9 cellular contexts compared by ENCODE assay signal in genomic region chr10:101778781-101779543, GRCh38. TPM values are rescaled to one million over a fixed set of nuclear protein-coding genes. Genes with fewer than 3 reads are reported as not detected.
A peak's percentile ranks its signal among the peaks of the same experiment; 100 is the strongest.
DNase-seq lines count a peak whose midpoint lies in the region; ATAC-seq lines count a peak whose summit lies in the region.
"Had no signal": no experiment of that assay in that cellular context is flagged by ENCODE, and none has a peak within 500 bp of the region (broad histone marks: within the 10 kb centered on the region; RNA-seq: fewer than 3 reads in every experiment).

No MANE protein-coding gene starts in this region.

- peaks cover 24% of the 10 kb centered on the region for H3K27me3 ChIP-seq in adipocyte (replicated peaks; ENCODE audit: control insufficient read depth, insufficient read depth, low read length)

- POLR2A ChIA-PET in activated CD4-positive, alpha-beta T cell treated with anti-CD3 and anti-CD28 coated beads for 36 hours (lab: Charles Lee) = no interaction called here

- H3K4me1 ChIP-seq in adipocyte (ENCODE audit: control insufficient read depth, insufficient read depth, low read length) = peaks cover 32% of the 10 kb centered on the region

- H3K9me3 ChIP-seq in adipocyte (ENCODE audit: control insufficient read depth, low read length) = no peaks in the 10 kb centered on the region
- H3K9me3 ChIP-seq in iPS-18c (ENCODE audit: control insufficient read depth, insufficient read depth, low read length) = no peaks in the 10 kb centered on the region

- no peak overlapping the region for H3K27ac Mint-ChIP-seq in activated CD4-positive, alpha-beta T cell treated with anti-CD3 and anti-CD28 coated beads for 36 hours
- H3K27ac Mint-ChIP-seq in stimulated activated effector memory CD8-positive, alpha-beta T cell treated with anti-CD3 and anti-CD28 coated beads, Interleukin-12 subunit alpha, Interleukin-12 subunit beta, amount 100 ng/mL, for 72 hours = no peak overlapping the region

- H3K9ac ChIP-seq in adipocyte (ENCODE audit: low read length) = peak overlapping the region; percentile 33

- H3K4me3 ChIP-seq in adipocyte (ENCODE audit: low read length) = peak overlapping the region; percentile 74
- peak overlapping the region; percentile 57 for H3K4me3 ChIP-seq in iPS-18c (ENCODE audit: insufficient read depth, low read depth, low read length)

- peak; percentile 53 for DNase-seq in activated CD4-positive, alpha-beta T cell treated with anti-CD3 and anti-CD28 coated beads for 36 hours
- DNase-seq in activated CD4-positive, alpha-beta T cell treated with anti-CD3 and anti-CD28 coated beads for 48 hours = no peak
- DNase-seq in adipocyte (ENCODE audit: low read depth) (no peak), NOMO-1 treated with DMSO at 0.1 percent for 48 hours (lab: John Stamatoyannopoulos, UW; ENCODE audit: unreplicated experiment) (no peak)
- peak in 1 of 2 donors; percentile 58 for DNase-seq in stimulated activated effector memory CD8-positive, alpha-beta T cell treated with anti-CD3 and anti-CD28 coated beads, Interleukin-12 subunit alpha, Interleukin-12 subunit beta, amount 100 ng/mL, for 72 hours (ENCODE audit: low spot score in 2 of 2)

- peaks cover 46% of the 10 kb centered on the region for H3K4me1 Mint-ChIP-seq in activated CD4-positive, alpha-beta T cell treated with anti-CD3 and anti-CD28 coated beads for 36 hours
- H3K4me1 Mint-ChIP-seq in stimulated activated effector memory CD8-positive, alpha-beta T cell treated with anti-CD3 and anti-CD28 coated beads, Interleukin-12 subunit alpha, Interleukin-12 subunit beta, amount 100 ng/mL, for 72 hours = peaks cover 65% of the 10 kb centered on the region

- peak overlapping the region; percentile 59 for H3K4me3 Mint-ChIP-seq in activated CD4-positive, alpha-beta T cell treated with anti-CD3 and anti-CD28 coated beads for 36 hours
- H3K4me3 Mint-ChIP-seq in stimulated activated effector memory CD8-positive, alpha-beta T cell treated with anti-CD3 and anti-CD28 coated beads, Interleukin-12 subunit alpha, Interleukin-12 subunit beta, amount 100 ng/mL, for 72 hours = peak overlapping the region; percentile 100

- peaks cover 35% of the 10 kb centered on the region for H3K36me3 Mint-ChIP-seq in activated CD4-positive, alpha-beta T cell treated with anti-CD3 and anti-CD28 coated beads for 36 hours (ENCODE audit: low read depth)
- H3K36me3 Mint-ChIP-seq in stimulated activated effector memory CD8-positive, alpha-beta T cell treated with anti-CD3 and anti-CD28 coated beads, Interleukin-12 subunit alpha, Interleukin-12 subunit beta, amount 100 ng/mL, for 72 hours = peaks cover 22% of the 10 kb centered on the region

- peaks cover 2% of the 10 kb centered on the region for H3K36me3 ChIP-seq in adipocyte (ENCODE audit: control insufficient read depth, insufficient read depth, low read length, severe bottlenecking)

- H3K9me3 Mint-ChIP-seq in activated CD4-positive, alpha-beta T cell treated with anti-CD3 and anti-CD28 coated beads for 36 hours (ENCODE audit: low read depth) = no peaks in the 10 kb centered on the region
- H3K9me3 Mint-ChIP-seq in stimulated activated effector memory CD8-positive, alpha-beta T cell treated with anti-CD3 and anti-CD28 coated beads, Interleukin-12 subunit alpha, Interleukin-12 subunit beta, amount 100 ng/mL, for 72 hours = no peaks in the 10 kb centered on the region

- CTCF ChIA-PET in activated CD4-positive, alpha-beta T cell treated with anti-CD3 and anti-CD28 coated beads for 36 hours (lab: Charles Lee) = interaction anchor here (0.7 to 1.5 kb wide), 7 partner anchors 109 to 1538 kb away, joined by 3 to 8 read pairs (median 4); partner anchors contain the start of genes DPCD and POLL

- no peak for ATAC-seq in activated CD4-positive, alpha-beta T cell treated with anti-CD3 and anti-CD28 coated beads for 36 hours
- no peak for ATAC-seq in stimulated activated effector memory CD8-positive, alpha-beta T cell treated with anti-CD3 and anti-CD28 coated beads, Interleukin-12 subunit alpha, Interleukin-12 subunit beta, amount 100 ng/mL, for 72 hours
- no peak for ATAC-seq in GM18520 (IDR thresholded peaks at IDR 0.05; ENCODE audit: unreplicated experiment)
- no peak for ATAC-seq in HG03442 (IDR thresholded peaks at IDR 0.05; ENCODE audit: unreplicated experiment)

- intact Hi-C loops in activated CD4-positive, alpha-beta T cell treated with anti-CD3 and anti-CD28 coated beads for 36 hours (cut with DNase I, micrococcal nuclease) = loop anchor here in 1 of 2 experiments (1.0 to 5.0 kb wide), 2 partner anchors 482 to 565 kb away; no protein-coding TSS in a partner anchor

- H3K27me3 Mint-ChIP-seq in activated CD4-positive, alpha-beta T cell treated with anti-CD3 and anti-CD28 coated beads for 36 hours = peaks cover 29% of the 10 kb centered on the region

RNA-seq across cellular contexts. Expression of gene FGF8, which starts 3.0 kb away (rescaled TPM):
- total RNA-seq in activated CD4-positive, alpha-beta T cell treated with anti-CD3 and anti-CD28 coated beads for 36 hours = under 1 TPM in 1 of 2 experiments, not detected in 1; 0.32 TPM
- total RNA-seq: T-helper 2 cell treated with Interferon-gamma antibody and Interleukin-4, amounts not matched to agents 100 ng/mL and 5 ng/mL, for 36 hours had no signal

RNA-seq across cellular contexts. Expression of gene NPM3, which starts 4.3 kb away (rescaled TPM):
- 100 to 1,000 TPM; 207 to 214 TPM for total RNA-seq in activated CD4-positive, alpha-beta T cell treated with anti-CD3 and anti-CD28 coated beads for 36 hours

RNA-seq across cellular contexts. Expression of gene OGA, which starts 39.3 kb away (rescaled TPM):
- 100 to 1,000 TPM; 113 to 124 TPM for total RNA-seq in activated CD4-positive, alpha-beta T cell treated with anti-CD3 and anti-CD28 coated beads for 36 hours
